8 cellular contexts compared by ENCODE assay signal in genomic region chr1:37553927-37554808, GRCh38. TPM values are rescaled to one million over a fixed set of nuclear protein-coding genes. Genes with fewer than 3 reads are reported as not detected.
DNase-seq lines count a peak whose midpoint lies in the region; ATAC-seq and TF ChIP-seq lines count a peak whose summit lies in the region.

Gene SNIP1, minus strand, starts transcription at chr1:37554293. Its CDS starts 64 bp downstream, at chr1:37554229.

- peak within 1 kb of the TSS; percentile 89 for H3K4me2 ChIP-seq in trophoblast cell (ENCODE audit: low read length)

- no peak within 1 kb of the TSS for H2BK12ac ChIP-seq in trophoblast cell (ENCODE audit: low read length)

- H3K9me3 ChIP-seq in adipocyte (ENCODE audit: control insufficient read depth, low read length) (no peaks in the 10 kb centered on the region), trophoblast cell (ENCODE audit: insufficient read depth, low read depth, low read length) (no peaks in the 10 kb centered on the region), tibial nerve (no peaks in the 10 kb centered on the region)

- H3K27ac ChIP-seq in trophoblast cell (ENCODE audit: low read depth, low read length) = peak within 1 kb of the TSS; percentile 35
- H3K27ac ChIP-seq in tibial nerve = peak within 1 kb of the TSS; percentile 69 to 94 (median 91)

- H4K12ac ChIP-seq in trophoblast cell (ENCODE audit: low read depth, low read length) = peak within 1 kb of the TSS; percentile 99

- POLR2A ChIA-PET in T-cell (lab: Charles Lee) = interaction anchor here (0.6 to 1.0 kb wide), 4 partner anchors 26 to 492 kb away, joined by 3 to 4 read pairs (median 3); partner anchors contain the start of genes INPP5B (in 1 of the 2), MEAF6 (in 1 of the 2) and POU3F1 (in 1 of the 2)

- intact Hi-C loops in cardiac septum (cut with DNase I) = loop anchor here (1.0 to 2.0 kb wide), 2 partner anchors 39 to 42 kb away; partner anchors contain the start of gene MEAF6

- TF ChIP-seq CTCF in tibial nerve (IDR thresholded peaks at IDR 0.05) = peak in 1 of 5 experiments; percentile 26

- H3K27me3 ChIP-seq in adipocyte (replicated peaks; ENCODE audit: control insufficient read depth, insufficient read depth, low read length) = no peaks in the 10 kb centered on the region
- H3K27me3 ChIP-seq in trophoblast cell (ENCODE audit: insufficient read depth, low read length) = no peaks in the 10 kb centered on the region
- no peaks in the 10 kb centered on the region for H3K27me3 ChIP-seq in tibial nerve

- H4K91ac ChIP-seq in trophoblast cell (ENCODE audit: low read depth, low read length) = peak within 1 kb of the TSS; percentile 71

- no peaks in the 10 kb centered on the region for H3K9me3 Mint-ChIP-seq in T-cell

- peak within 1 kb of the TSS; percentile 92 for H2AFZ ChIP-seq in trophoblast cell (ENCODE audit: insufficient read depth, low read length, poor library complexity)

- H2AK5ac ChIP-seq in trophoblast cell (ENCODE audit: low read length) = peak within 1 kb of the TSS; percentile 67

- H3K23ac ChIP-seq in trophoblast cell (ENCODE audit: low read length) = no peak within 1 kb of the TSS

- H2BK5ac ChIP-seq in trophoblast cell (ENCODE audit: low read depth, low read length, poor library complexity) = peak within 1 kb of the TSS; percentile 79

- ATAC-seq in HG02763 (IDR thresholded peaks at IDR 0.05; ENCODE audit: unreplicated experiment) = peak; percentile 81
- ATAC-seq in T-cell (replicated peaks in 1 of 4) = peak; percentile 92 to 99 (median 97)

- peak within 1 kb of the TSS; percentile 92 for H2BK120ac ChIP-seq in trophoblast cell (ENCODE audit: insufficient read depth, low read length, poor library complexity)

- H3K4me3 ChIP-seq in adipocyte (ENCODE audit: low read length) (peak within 1 kb of the TSS; percentile 97), trophoblast cell (ENCODE audit: low read depth, low read length) (peak within 1 kb of the TSS; percentile 96), tibial nerve (peak within 1 kb of the TSS; percentile 92 to 98 (median 95))

- H3K27ac Mint-ChIP-seq in T-cell = peak within 1 kb of the TSS; percentile 95 to 99

- peak; percentile 31 to 73 for TF ChIP-seq POLR2A in tibial nerve (IDR thresholded peaks at IDR 0.05)

- WGBS in trophoblast cell (ENCODE audit: extremely low coverage, insufficient coverage, insufficient read length) = no CpG with 5 or more reads among the region's 54 CpGs
- 15 to 20% methylated on average over 36 to 47 of the region's 54 CpGs for WGBS in tibial nerve, 2 donors

- H3K4ac ChIP-seq in trophoblast cell (ENCODE audit: low read depth, low read length) = peak within 1 kb of the TSS; percentile 61

- peak; percentile 97 to 99 for TF ChIP-seq EP300 in tibial nerve (IDR thresholded peaks at IDR 0.05)

- peak within 1 kb of the TSS; percentile 98 to 100 (median 99) for H3K4me3 Mint-ChIP-seq in T-cell

- H3K36me3 ChIP-seq in adipocyte (ENCODE audit: control insufficient read depth, insufficient read depth, low read length, severe bottlenecking) = peaks cover 16% of the 10 kb centered on the region
- H3K36me3 ChIP-seq in trophoblast cell (ENCODE audit: control insufficient read depth in 1 of 2, insufficient read depth in 2 of 2, low read length in 2 of 2) = peaks cover 8 to 11% of the 10 kb centered on the region in 2 experiments
- peaks cover 0 to 41% (median 0%) of the 10 kb centered on the region in 3 donors for H3K36me3 ChIP-seq in tibial nerve

- peaks cover 5% of the 10 kb centered on the region for H3K79me1 ChIP-seq in trophoblast cell (ENCODE audit: low read length)

- CTCF ChIA-PET in T-cell (lab: Charles Lee) = interaction anchor here in 1 of 2 donors (0.6 to 0.9 kb wide), 5 partner anchors 39 to 146 kb away, joined by 3 read pairs; partner anchors contain the start of gene MEAF6

- peaks cover 27% of the 10 kb centered on the region for H3K4me1 ChIP-seq in adipocyte (ENCODE audit: control insufficient read depth, insufficient read depth, low read length)
- peaks cover 2 to 14% of the 10 kb centered on the region in 2 experiments for H3K4me1 ChIP-seq in trophoblast cell (ENCODE audit: control insufficient read depth in 1 of 2, insufficient read depth in 2 of 2, low read length in 2 of 2)
- H3K4me1 ChIP-seq in tibial nerve = peaks cover 0 to 61% (median 24%) of the 10 kb centered on the region in 4 donors

- H3K9ac ChIP-seq in adipocyte (ENCODE audit: low read length) (peak within 1 kb of the TSS; percentile 94), trophoblast cell (ENCODE audit: low read length) (peak within 1 kb of the TSS; percentile 97)

- peak within 1 kb of the TSS; percentile 99 for H4K8ac ChIP-seq in trophoblast cell (ENCODE audit: low read depth, low read length)

- peaks cover 0 to 4% of the 10 kb centered on the region in 2 donors for H3K27me3 Mint-ChIP-seq in T-cell

- peak within 1 kb of the TSS; percentile 95 for H3K18ac ChIP-seq in trophoblast cell (ENCODE audit: low read length)

- H3K79me2 ChIP-seq in trophoblast cell (ENCODE audit: control insufficient read depth, insufficient read depth, low read length, poor library complexity) = peaks cover 6% of the 10 kb centered on the region

- H3K4me1 Mint-ChIP-seq in T-cell = peaks cover 41 to 45% (median 45%) of the 10 kb centered on the region in 3 donors

- peaks cover 20% of the 10 kb centered on the region for H3K36me3 Mint-ChIP-seq in T-cell

- DNase-seq in GM04504 (ENCODE audit: low read depth) (peak; percentile 86), NCI-H146 (lab: John Stamatoyannopoulos, UW) (peak; percentile 86), T-cell (peak; percentile 78 to 94 (median 90)), adipocyte (ENCODE audit: low read depth) (peak; percentile 98), cardiac septum (ENCODE audit: low spot score) (peak; percentile 97), trophoblast cell (peak; percentile 93 to 98), tibial nerve (ENCODE audit: low spot score in 2 of 2) (peak; percentile 77 to 93)

- peak within 1 kb of the TSS; percentile 98 for H3K14ac ChIP-seq in trophoblast cell (ENCODE audit: low read length)

RNA-seq across cellular contexts. Expression of gene SNIP1, which starts in this region (rescaled TPM):
- total RNA-seq in T-cell (10 to 100 TPM; 32.5 to 48.0 (median 39.9) TPM), cardiac septum (10.5 TPM), tibial nerve (10 to 100 TPM in 3 of 4 donors, 1 to 10 TPM in 1; 9.0 to 46.9 (median 37.7) TPM)
- 7.2 and 7.8 TPM in 2 replicates for polyA plus RNA-seq in trophoblast cell (2013)

Comparison
In these comparisons a context has a peak if more than half of its experiments do, and no peak if none do; other contexts are left out.
1. Peak in every context shown above with its lines: DNase-seq, ATAC-seq, H3K4me3 ChIP-seq and H3K27ac ChIP-seq.